28 cellular contexts compared by ENCODE assay signal in genomic region chrX:140346711-140347110, GRCh38.
DNase-seq lines count a peak whose midpoint lies in the region; ATAC-seq, FAIRE-seq and TF ChIP-seq lines count a peak whose summit lies in the region.
"Had no signal": no experiment of that assay in that cellular context is flagged by ENCODE, and none has a peak within 500 bp of the region (broad histone marks: within the 10 kb centered on the region; RNA-seq: fewer than 3 reads in every experiment).

No MANE protein-coding gene starts in this region.

- H3K4me1 Mint-ChIP-seq in type B pancreatic cell (ENCODE audit: unreplicated experiment) = no peaks in the 10 kb centered on the region
- no peaks in the 10 kb centered on the region for H3K4me1 Mint-ChIP-seq in activated CD8-positive, alpha-beta T cell treated with anti-CD3 and anti-CD28 coated beads, Interleukin-2, amount 10 ng/mL, durations not matched to agents 7 days and 5 days (ENCODE audit: low read depth)
- H3K4me1 Mint-ChIP-seq: activated CD4-positive, alpha-beta T cell treated with anti-CD3 and anti-CD28 coated beads, Interleukin-2, amount 10 ng/mL, durations not matched to agents 24 days and 14 days; B cell; stimulated activated naive B cell treated with anti-CD40 and anti-IgM and Interleukin-4, amounts not matched to agents 10 μg/mL and 1 μg/mL and 100 μg/mL, for 72 hours had no signal

- no peak overlapping the region for H4K5ac ChIP-seq in H1 (ENCODE audit: insufficient read length, low read depth, low read length)

- H2BK5ac ChIP-seq in H1 (ENCODE audit: low read depth, low read length) = peak overlapping the region; percentile 40; the same call in 1 of the 2 replicates

- H3K36me3 Mint-ChIP-seq in type B pancreatic cell = no peaks in the 10 kb centered on the region
- H3K36me3 Mint-ChIP-seq in activated CD8-positive, alpha-beta T cell treated with anti-CD3 and anti-CD28 coated beads, Interleukin-2, amount 10 ng/mL, durations not matched to agents 7 days and 5 days (ENCODE audit: low read depth) = no peaks in the 10 kb centered on the region
- H3K36me3 Mint-ChIP-seq: brain; stimulated activated naive B cell treated with anti-CD40 and anti-IgM and Interleukin-4, amounts not matched to agents 10 μg/mL and 1 μg/mL and 100 μg/mL, for 72 hours had no signal

- H3K9me3 ChIP-seq in HUES48 (ENCODE audit: control insufficient read depth, insufficient read depth, low read length) = no peaks in the 10 kb centered on the region
- H3K9me3 ChIP-seq in H1 (ENCODE audit: insufficient read depth in 2 of 2, low read depth in 1 of 2, low read length in 1 of 2) = no peaks in the 10 kb centered on the region
- no peaks in the 10 kb centered on the region for H3K9me3 ChIP-seq in aorta (ENCODE audit: control insufficient read depth, low read length)
- H3K9me3 ChIP-seq: right lobe of liver had no signal

- no peaks in the 10 kb centered on the region for H3K9me3 Mint-ChIP-seq in type B pancreatic cell
- no peaks in the 10 kb centered on the region for H3K9me3 Mint-ChIP-seq in activated CD8-positive, alpha-beta T cell treated with anti-CD3 and anti-CD28 coated beads, Interleukin-2, amount 10 ng/mL, durations not matched to agents 7 days and 5 days (ENCODE audit: insufficient read depth)
- H3K9me3 Mint-ChIP-seq: activated CD4-positive, alpha-beta T cell treated with anti-CD3 and anti-CD28 coated beads, Interleukin-2, amount 10 ng/mL, durations not matched to agents 24 days and 14 days; activated T-cell treated with anti-CD3 and anti-CD28 coated beads, Interleukin-2, amount 50 U/mL, for 4 hours; brain; neural crest cell; T-helper 2 cell treated with Interferon-gamma antibody and Interleukin-4, amounts not matched to agents 5 μg/mL and 100 μg/mL, for 36 hours had no signal

- no peak overlapping the region for H3K4me3 Mint-ChIP-seq in type B pancreatic cell
- no peak overlapping the region for H3K4me3 Mint-ChIP-seq in activated CD8-positive, alpha-beta T cell treated with anti-CD3 and anti-CD28 coated beads, Interleukin-2, amount 10 ng/mL, durations not matched to agents 7 days and 5 days
- H3K4me3 Mint-ChIP-seq: activated CD4-positive, alpha-beta T cell treated with anti-CD3 and anti-CD28 coated beads, Interleukin-2, amount 10 ng/mL, durations not matched to agents 24 days and 14 days; activated T-cell treated with anti-CD3 and anti-CD28 coated beads, Interleukin-2, amount 50 U/mL, for 4 hours; B cell; brain; neural crest cell; stimulated activated naive B cell treated with anti-CD40 and anti-IgM and Interleukin-4, amounts not matched to agents 10 μg/mL and 1 μg/mL and 100 μg/mL, for 72 hours; T-helper 2 cell treated with Interferon-gamma antibody and Interleukin-4, amounts not matched to agents 5 μg/mL and 100 μg/mL, for 36 hours had no signal

- TF ChIP-seq CTCF in AG10803 (conservative IDR thresholded peaks at IDR 0.05; ENCODE audit: low read length) (no peak), H1 (IDR thresholded peaks at IDR 0.05; ENCODE audit: control extremely low read depth in 1 of 3, insufficient read depth in 1 of 3, low read depth in 1 of 3, low read length in 3 of 3) (no peak), type B pancreatic cell (conservative IDR thresholded peaks at IDR 0.05) (no peak), GM10266 (IDR thresholded peaks at IDR 0.05; ENCODE audit: control insufficient read depth, insufficient read depth, low read depth, missing control alignments) (no peak)

- no peaks in the 10 kb centered on the region for H3K27me3 ChIP-seq in HUES48 (ENCODE audit: control insufficient read depth, insufficient read depth, low read length)
- H3K27me3 ChIP-seq in H1 (replicated peaks in 1 of 4; ENCODE audit: control insufficient read depth in 3 of 4, extremely low read depth in 1 of 4, insufficient read depth in 3 of 4, low read length in 3 of 4) = no peaks in the 10 kb centered on the region
- H3K27me3 ChIP-seq in aorta (ENCODE audit: control insufficient read depth in 1 of 2, insufficient read depth in 2 of 2, low read length in 1 of 2) = no peaks in the 10 kb centered on the region

- H2BK15ac ChIP-seq in H1 (ENCODE audit: low read length) = no peak overlapping the region

- 88% methylated on average over 1 of the region's 1 CpG; no CpG with 5 or more reads in 1 of the 2 experiments for WGBS in H1 (ENCODE audit: extremely low coverage in 1 of 2, insufficient coverage in 1 of 2, insufficient read length in 1 of 2, insufficient replicate concordance in 2 of 2, low coverage in 1 of 2, low lambda C conversion rate in 2 of 2, missing lambda C conversion rate in 1 of 2), 2 experiments
- WGBS in aorta, 2 donors = 8 to 14% methylated on average over 1 of the region's 1 CpG

- FAIRE-seq in H1 (lab: Jason Lieb, UNC) = no peak
- FAIRE-seq: endothelial cell of umbilical vein, GM18507, kidney had no signal

- H3K27ac ChIP-seq in HUES48 (ENCODE audit: low read depth, low read length) (peak overlapping the region; percentile 71), H1 (ENCODE audit: low read depth, low read length) (no peak overlapping the region), aorta (ENCODE audit: low read depth in 1 of 2, low read length in 2 of 2) (no peak overlapping the region)
- H3K27ac ChIP-seq: dorsolateral prefrontal cortex, HL-60, right lobe of liver had no signal

- H3K4me3 ChIP-seq in AG10803 (ENCODE audit: low read length) (no peak overlapping the region), HUES48 (ENCODE audit: low read depth, low read length) (peak overlapping the region; percentile 18; the same call in 1 of the 2 replicates), H1 (ENCODE audit: extremely low read depth in 1 of 4, insufficient read depth in 2 of 4, low read depth in 3 of 4, low read length in 4 of 4) (no peak overlapping the region), aorta (ENCODE audit: low read length in 2 of 2) (no peak overlapping the region)
- H3K4me3 ChIP-seq: dorsolateral prefrontal cortex, lung, right lobe of liver had no signal

- H3K4me1 ChIP-seq in HUES48 (ENCODE audit: control insufficient read depth, insufficient read depth, low read length) (peaks cover 39% of the 10 kb centered on the region), H1 (replicated peaks in 1 of 4; ENCODE audit: control insufficient read depth in 3 of 4, insufficient read depth in 4 of 4, low read length in 3 of 4) (peaks cover 0 to 10% (median 3%) of the 10 kb centered on the region in 4 experiments; a peak in 3 of 7 replicates), aorta (ENCODE audit: control insufficient read depth in 1 of 2, insufficient read depth in 2 of 2, low read length in 2 of 2) (no peaks in the 10 kb centered on the region)
- H3K4me1 ChIP-seq: right lobe of liver had no signal

- no peaks in the 10 kb centered on the region for H3K23me2 ChIP-seq in H1 (ENCODE audit: low read depth, low read length)

- H3K27ac Mint-ChIP-seq in type B pancreatic cell = no peak overlapping the region
- no peak overlapping the region for H3K27ac Mint-ChIP-seq in activated CD8-positive, alpha-beta T cell treated with anti-CD3 and anti-CD28 coated beads, Interleukin-2, amount 10 ng/mL, durations not matched to agents 7 days and 5 days
- H3K27ac Mint-ChIP-seq: activated CD4-positive, alpha-beta T cell treated with anti-CD3 and anti-CD28 coated beads, Interleukin-2, amount 10 ng/mL, durations not matched to agents 24 days and 14 days; B cell; brain; stimulated activated naive B cell treated with anti-CD40 and anti-IgM and Interleukin-4, amounts not matched to agents 10 μg/mL and 1 μg/mL and 100 μg/mL, for 72 hours; T-helper 2 cell treated with Interferon-gamma antibody and Interleukin-4, amounts not matched to agents 5 μg/mL and 100 μg/mL, for 36 hours had no signal

- no peak for TF ChIP-seq EP300 in H1 (IDR thresholded peaks at IDR 0.05; ENCODE audit: borderline replicate concordance in 1 of 2, low read depth in 2 of 2, low read length in 2 of 2)

- no peak overlapping the region for H3K4me2 ChIP-seq in H1 (ENCODE audit: insufficient read depth in 1 of 2, low read depth in 2 of 2, low read length in 2 of 2)

- H4K8ac ChIP-seq in H1 (ENCODE audit: extremely low read depth, insufficient read depth, low read length) = no peak overlapping the region

- H4K91ac ChIP-seq in H1 (replicated peaks; ENCODE audit: insufficient read length, low read length) = no peak overlapping the region

- no peak overlapping the region for H2BK20ac ChIP-seq in H1 (ENCODE audit: low read length)

- H2AFZ ChIP-seq in H1 (ENCODE audit: low read length) = no peak overlapping the region

- no peak overlapping the region for H3K18ac ChIP-seq in H1 (ENCODE audit: extremely low read depth, low read length)

- CTCF ChIA-PET in H1 (lab: Charles Lee; ENCODE audit: partially characterized antibody) = no interaction called here
- CTCF ChIA-PET in activated CD8-positive, alpha-beta T cell treated with anti-CD3 and anti-CD28 coated beads, Interleukin-2, amount 10 ng/mL, durations not matched to agents 7 days and 5 days (lab: Charles Lee) = no interaction called here

- H2AK5ac ChIP-seq in H1 (ENCODE audit: low read depth, low read length) = no peak overlapping the region

- no peaks in the 10 kb centered on the region for H3K79me1 ChIP-seq in H1 (ENCODE audit: low read depth, low read length)

- H3K4ac ChIP-seq in H1 (replicated peaks; ENCODE audit: insufficient read length, low read depth, low read length) = peak overlapping the region; percentile 85

- H3K79me2 ChIP-seq in H1 (ENCODE audit: control insufficient read depth in 1 of 2, insufficient read depth in 2 of 2, low read length in 2 of 2) = no peaks in the 10 kb centered on the region

- H3K9ac ChIP-seq in HUES48 (ENCODE audit: low read depth, low read length) (peak overlapping the region; percentile 31; the same call in 1 of the 2 replicates), H1 (replicated peaks in 1 of 4; ENCODE audit: extremely low read depth in 1 of 4, low read depth in 3 of 4, low read length in 3 of 4) (no peak overlapping the region; a peak in 1 of 7 replicates)

- peak overlapping the region; percentile 13; the same call in 1 of the 2 replicates for H2BK12ac ChIP-seq in H1 (ENCODE audit: low read depth, low read length)

- peaks cover 8% of the 10 kb centered on the region for H3K27me3 Mint-ChIP-seq in type B pancreatic cell
- no peaks in the 10 kb centered on the region for H3K27me3 Mint-ChIP-seq in activated CD8-positive, alpha-beta T cell treated with anti-CD3 and anti-CD28 coated beads, Interleukin-2, amount 10 ng/mL, durations not matched to agents 7 days and 5 days (ENCODE audit: low read depth)
- H3K27me3 Mint-ChIP-seq: activated CD4-positive, alpha-beta T cell treated with anti-CD3 and anti-CD28 coated beads, Interleukin-2, amount 10 ng/mL, durations not matched to agents 24 days and 14 days; B cell; brain; stimulated activated naive B cell treated with anti-CD40 and anti-IgM and Interleukin-4, amounts not matched to agents 10 μg/mL and 1 μg/mL and 100 μg/mL, for 72 hours had no signal

- peak; percentile 6 for DNase-seq in AG10803 (ENCODE audit: low read depth)
- no peak for DNase-seq in H1 (ENCODE audit: low read depth in 1 of 2, low spot score in 2 of 2)
- DNase-seq in myocyte (ENCODE audit: low read depth) = peak; percentile 1
- no peak for DNase-seq in type B pancreatic cell (ENCODE audit: extremely low spot score, unreplicated experiment)
- no peak for DNase-seq in activated CD8-positive, alpha-beta T cell treated with anti-CD3 and anti-CD28 coated beads, Interleukin-2, amount 10 ng/mL, durations not matched to agents 7 days and 5 days
- no peak for DNase-seq in aorta
- DNase-seq in GM10266 (ENCODE audit: extremely low spot score) = no peak
- DNase-seq: activated CD4-positive, alpha-beta T cell treated with anti-CD3 and anti-CD28 coated beads, Interleukin-2, amount 10 ng/mL, durations not matched to agents 24 days and 14 days; activated gamma-delta T cell treated with Interleukin-2 at 50 U/mL for 16 hours; activated T-cell treated with anti-CD3 and anti-CD28 coated beads, Interleukin-2, amount 50 U/mL, for 4 hours; DMS153; dorsolateral prefrontal cortex; kidney; NCI-H1092; NCI-H1694 treated with DMSO at 0.1 percent for 48 hours; NCI-H510A treated with DMSO at 0.1 percent for 48 hours; right lobe of liver; SHP77 treated with DMSO at 0.1 percent for 48 hours; stimulated activated naive B cell treated with anti-CD40 and anti-IgM and Interleukin-4, amounts not matched to agents 10 μg/mL and 1 μg/mL and 100 μg/mL, for 72 hours had no signal

- no peak overlapping the region for H3K23ac ChIP-seq in H1 (ENCODE audit: insufficient read length)

- POLR2A ChIA-PET in H1 (lab: Charles Lee; ENCODE audit: partially characterized antibody) = no interaction called here
- POLR2A ChIA-PET in activated CD8-positive, alpha-beta T cell treated with anti-CD3 and anti-CD28 coated beads, Interleukin-2, amount 10 ng/mL, durations not matched to agents 7 days and 5 days (lab: Charles Lee) = no interaction called here

- peak overlapping the region; percentile 90 for H2BK120ac ChIP-seq in H1 (replicated peaks; ENCODE audit: low read depth, low read length)

- ATAC-seq in activated CD8-positive, alpha-beta T cell treated with anti-CD3 and anti-CD28 coated beads, Interleukin-2, amount 10 ng/mL, durations not matched to agents 7 days and 5 days = no peak
- ATAC-seq in aorta (ENCODE audit: low FRiP score) = no peak
- ATAC-seq: activated T-cell treated with anti-CD3 and anti-CD28 coated beads, Interleukin-2, amount 50 U/mL, for 4 hours; right lobe of liver; stimulated activated naive B cell treated with anti-CD40 and anti-IgM and Interleukin-4, amounts not matched to agents 10 μg/mL and 1 μg/mL and 100 μg/mL, for 72 hours had no signal

- H4K20me1 ChIP-seq in H1 (replicated peaks in 1 of 2; ENCODE audit: control insufficient read depth in 1 of 2, insufficient read depth in 2 of 2, low read length in 2 of 2) = no peaks in the 10 kb centered on the region

- no peak overlapping the region for H3K14ac ChIP-seq in H1 (ENCODE audit: insufficient read length)

- no peak overlapping the region for H3K56ac ChIP-seq in H1 (replicated peaks; ENCODE audit: insufficient read length, low read depth, low read length)

- intact Hi-C loops in aorta (cut with DNase I) = no loop called here

- TF ChIP-seq RAD21 in H1 (IDR thresholded peaks at IDR 0.05 in 1 of 2, conservative IDR thresholded peaks at IDR 0.05 in 1 of 2; ENCODE audit: low read depth in 2 of 2, low read length in 2 of 2) = no peak

- H3K36me3 ChIP-seq in HUES48 (ENCODE audit: control insufficient read depth, insufficient read depth, low read length) (no peaks in the 10 kb centered on the region), H1 (ENCODE audit: control insufficient read depth in 2 of 4, insufficient read depth in 4 of 4, low read length in 3 of 4) (no peaks in the 10 kb centered on the region), aorta (ENCODE audit: control insufficient read depth in 1 of 2, insufficient read depth in 2 of 2, low read length in 1 of 2) (no peaks in the 10 kb centered on the region)
- H3K36me3 ChIP-seq: right lobe of liver had no signal

- no peak for TF ChIP-seq POLR2A in H1 (IDR thresholded peaks at IDR 0.05; ENCODE audit: control extremely low read depth in 1 of 2, low read depth in 2 of 2, low read length in 2 of 2)

Comparison
In these comparisons a context has a peak if more than half of its experiments do, and no peak if none do; other contexts are left out.
1. DNase-seq: peak in AG10803 (single experiment) and myocyte (single experiment); none in H1 (0 of 2), type B pancreatic cell (single experiment), activated CD8-positive, alpha-beta T cell treated with anti-CD3 and anti-CD28 coated beads, Interleukin-2, amount 10 ng/mL, durations not matched to agents 7 days and 5 days (single experiment), aorta (0 of 2) and GM10266 (single experiment).